ENCODE assay signal across 14 cellular contexts in the genomic region with DNA sequence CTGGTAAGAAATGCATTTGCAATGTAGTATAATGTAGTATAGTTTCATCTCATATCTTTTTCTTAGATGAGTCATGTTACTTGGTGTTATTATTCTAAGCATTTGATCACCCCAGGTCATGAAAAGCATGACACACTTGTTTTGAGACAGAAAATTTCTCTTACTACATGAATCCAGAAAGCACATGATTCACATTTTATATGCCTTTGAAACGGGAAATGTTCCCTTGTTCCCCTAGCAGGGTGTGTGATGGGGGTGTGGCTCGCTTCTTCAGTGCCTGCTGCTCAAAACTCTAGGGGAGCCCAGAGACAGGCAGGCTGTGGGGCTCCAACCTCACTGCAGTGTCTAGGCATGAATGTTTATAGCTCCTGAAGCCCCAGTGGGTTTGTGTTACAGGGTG.
DNase-seq lines count a peak whose midpoint lies in the region; ATAC-seq and TF ChIP-seq lines count a peak whose summit lies in the region.
"Had no signal": no experiment of that assay in that cellular context is flagged by ENCODE, and none has a peak within 500 bp of the region (broad histone marks: within the 10 kb centered on the region; RNA-seq: fewer than 3 reads in every experiment).

No MANE protein-coding gene starts in this region.

- no peak overlapping the region for H3K9ac ChIP-seq in PC-3 (ENCODE audit: low read length)

- H3K27ac ChIP-seq in PC-3 (ENCODE audit: low read length), result peak overlapping the region; percentile 58
- H3K27ac ChIP-seq: 22Rv1 had no signal

- H3K9me2 ChIP-seq in PC-3 (replicated peaks; ENCODE audit: low read length), result no peaks in the 10 kb centered on the region

- intact Hi-C loops in PC-3 (cut with micrococcal nuclease), result loop anchor here (1.0 kb wide), 1 partner anchor 26 kb away; no protein-coding TSS in a partner anchor

- H3K9me3 ChIP-seq in PC-3 (ENCODE audit: low read length), result no peaks in the 10 kb centered on the region

- H3K27me3 ChIP-seq in PC-3 (ENCODE audit: low read length), result no peaks in the 10 kb centered on the region

- H3K4me2 ChIP-seq in PC-3 (ENCODE audit: low read length), result peak overlapping the region; percentile 31; the same call in 1 of the 2 replicates

- H4K20me1 ChIP-seq in PC-3 (ENCODE audit: low read length), result no peaks in the 10 kb centered on the region

- no peaks in the 10 kb centered on the region for H3K36me3 ChIP-seq in PC-3 (ENCODE audit: low read depth, low read length)

- no peak for TF ChIP-seq CTCF in PC-3 (conservative IDR thresholded peaks at IDR 0.05; ENCODE audit: low read depth, low read length)
- no peak for TF ChIP-seq CTCF in choroid plexus epithelial cell (conservative IDR thresholded peaks at IDR 0.05; ENCODE audit: low read depth, low read length)
- TF ChIP-seq CTCF in omental fat pad (IDR thresholded peaks at IDR 0.05), result no peak

- H3F3A ChIP-seq in PC-3 (ENCODE audit: low read length, unreplicated experiment), result no peaks in the 10 kb centered on the region

- DNase-seq in NOMO-1 treated with DMSO at 0.1 percent for 48 hours (lab: John Stamatoyannopoulos, UW; ENCODE audit: unreplicated experiment) (peak; percentile 21), NOMO-1 treated with dmso at 0.1 percent for 144 hours (lab: John Stamatoyannopoulos, UW; ENCODE audit: unreplicated experiment) (no peak), PC-3 (peak; percentile 77), choroid plexus epithelial cell (ENCODE audit: low read depth) (peak; percentile 91), omental fat pad (ENCODE audit: low spot score) (no peak), NCI-H510A treated with DMSO at 0.1 percent for 48 hours (lab: John Stamatoyannopoulos, UW) (no peak), NCI-H345 treated with DMSO at 0.1 percent for 48 hours (lab: John Stamatoyannopoulos, UW; ENCODE audit: unreplicated experiment) (no peak)
- DNase-seq: effector memory CD8-positive, alpha-beta T cell; GDM1; H9; NCI-H1105; posterior cingulate gyrus had no signal

- POLR2A ChIA-PET in PC-3 (lab: Charles Lee; ENCODE audit: unreplicated experiment), result interaction anchor here (0.6 kb wide), 1 partner anchor 1154 kb away, joined by 3 read pairs; no protein-coding TSS in a partner anchor

- H3K79me2 ChIP-seq in PC-3 (ENCODE audit: low read length), result no peaks in the 10 kb centered on the region

- H3K4me1 ChIP-seq in PC-3 (ENCODE audit: insufficient read depth, low read length), result peaks cover 13% of the 10 kb centered on the region

- ATAC-seq in PC-3 (peak; percentile 95), omental fat pad (ENCODE audit: low FRiP score) (peak; percentile 6), GM21423 (IDR thresholded peaks at IDR 0.05; ENCODE audit: unreplicated experiment) (no peak)
- ATAC-seq: effector memory CD8-positive, alpha-beta T cell had no signal

- H2AFZ ChIP-seq in PC-3 (ENCODE audit: low read length), result no peak overlapping the region

- no TSS peak for BruUV-seq in PC-3 (replicated peaks; lab: Mats Ljungman, UMichigan)

- CTCF ChIA-PET in PC-3 (lab: Charles Lee), result no interaction called here

- H3K4me3 ChIP-seq in PC-3 (ENCODE audit: low read length) (no peak overlapping the region), choroid plexus epithelial cell (ENCODE audit: low read depth, low read length) (no peak overlapping the region)

Comparison
In these comparisons a context has a peak if more than half of its experiments do, and no peak if none do; other contexts are left out.
1. DNase-seq: peak in NOMO-1 treated with DMSO at 0.1 percent for 48 hours (single experiment), PC-3 (single experiment) and choroid plexus epithelial cell (single experiment); none in NOMO-1 treated with dmso at 0.1 percent for 144 hours (single experiment), omental fat pad (single experiment), NCI-H510A treated with DMSO at 0.1 percent for 48 hours (single experiment) and NCI-H345 treated with DMSO at 0.1 percent for 48 hours (single experiment).